Comparison of ENCODE assay signal across 14 cellular contexts in the genomic region with DNA sequence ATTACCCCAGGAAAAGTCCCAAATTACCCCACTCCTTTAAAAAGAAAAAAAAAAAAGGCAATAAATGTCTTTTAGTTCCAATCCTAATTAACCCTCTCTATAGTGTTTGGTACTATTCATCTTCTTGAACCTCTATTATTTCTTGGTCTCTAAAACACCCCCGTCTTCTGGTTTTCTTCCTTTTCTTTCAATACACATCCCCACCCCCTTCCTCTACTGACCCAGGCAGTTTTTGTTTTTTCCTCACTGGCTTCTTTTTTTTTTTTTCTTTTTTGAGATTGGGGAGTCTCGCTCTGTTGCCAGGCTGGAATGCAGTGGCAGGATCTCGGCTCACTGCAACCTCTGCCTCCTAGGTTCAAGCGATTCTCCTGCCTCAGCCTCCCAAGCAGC. TPM values are rescaled to one million over a fixed set of nuclear protein-coding genes. Genes with fewer than 3 reads are reported as not detected.
DNase-seq lines count a peak whose midpoint lies in the region; ATAC-seq and TF ChIP-seq lines count a peak whose summit lies in the region.
"Had no signal": no experiment of that assay in that cellular context is flagged by ENCODE, and none has a peak within 500 bp of the region (broad histone marks: within the 10 kb centered on the region; RNA-seq: fewer than 3 reads in every experiment).

No MANE protein-coding gene starts in this region.

- no peaks in the 10 kb centered on the region for H3K9me3 ChIP-seq in testis
- H3K9me3 ChIP-seq: ovary had no signal

- H3K27me3 Mint-ChIP-seq in activated T-cell treated with anti-CD3 and anti-CD28 coated beads, Interleukin-2, amount 50 U/mL, for 24 hours, result no peaks in the 10 kb centered on the region
- H3K27me3 Mint-ChIP-seq in endothelial cell (ENCODE audit: unreplicated experiment), result no peaks in the 10 kb centered on the region
- no peaks in the 10 kb centered on the region for H3K27me3 Mint-ChIP-seq in naive B cell
- H3K27me3 Mint-ChIP-seq: activated CD4-positive, alpha-beta T cell treated with anti-CD3 and anti-CD28 coated beads, Interleukin-2, amount 10 ng/mL, durations not matched to agents 24 days and 14 days; activated T-helper 17 cell treated with anti-CD3 and anti-CD28 coated beads, Interleukin-2, amount 50 U/mL, for 72 hours had no signal

- no peak for TF ChIP-seq POLR2A in testis (IDR thresholded peaks at IDR 0.05)

- H3K27ac ChIP-seq in testis, result peak overlapping the region; percentile 9 to 50
- H3K27ac ChIP-seq: ovary had no signal

- no peak overlapping the region for H3K4me3 Mint-ChIP-seq in activated T-cell treated with anti-CD3 and anti-CD28 coated beads, Interleukin-2, amount 50 U/mL, for 24 hours
- H3K4me3 Mint-ChIP-seq in endothelial cell (ENCODE audit: unreplicated experiment), result peak overlapping the region; percentile 11
- H3K4me3 Mint-ChIP-seq in naive B cell, result peak overlapping the region in 3 of 8 donors; percentile 31 to 55 (median 31)
- H3K4me3 Mint-ChIP-seq: activated CD4-positive, alpha-beta T cell treated with anti-CD3 and anti-CD28 coated beads, Interleukin-2, amount 10 ng/mL, durations not matched to agents 24 days and 14 days; activated T-helper 17 cell treated with anti-CD3 and anti-CD28 coated beads, Interleukin-2, amount 50 U/mL, for 72 hours had no signal

- H3K27me3 ChIP-seq in testis, result no peaks in the 10 kb centered on the region
- H3K27me3 ChIP-seq: ovary had no signal

- DNase-seq in activated T-cell treated with anti-CD3 and anti-CD28 coated beads, Interleukin-2, amount 50 U/mL, for 24 hours, result no peak
- DNase-seq in activated T-cell treated with anti-CD3 and anti-CD28 coated beads, Interleukin-2, amount 50 U/mL, for 1 hour, result no peak
- no peak for DNase-seq in endothelial cell (ENCODE audit: low spot score)
- no peak for DNase-seq in naive B cell
- no peak for DNase-seq in testis
- no peak for DNase-seq in NCI-H2227 treated with DMSO at 0.1 percent for 48 hours (lab: John Stamatoyannopoulos, UW)
- DNase-seq in EL, result no peak
- DNase-seq in T-helper 2 cell, result no peak
- DNase-seq: activated CD4-positive, alpha-beta T cell treated with anti-CD3 and anti-CD28 coated beads, Interleukin-2, amount 10 ng/mL, durations not matched to agents 24 days and 14 days; DMS 273 treated with DMSO at 0.1 percent for 48 hours; NCI-H1092 treated with DMSO at 0.1 percent for 48 hours; NCI-H748 treated with DMSO at 0.1 percent for 48 hours; ovary had no signal

- 82 to 95% methylated on average over 4 of the region's 4 CpGs for WGBS in testis, 2 donors

- no peak overlapping the region for H3K4me3 ChIP-seq in testis
- H3K4me3 ChIP-seq: ovary had no signal

- peaks cover 5% of the 10 kb centered on the region for H3K36me3 Mint-ChIP-seq in activated T-cell treated with anti-CD3 and anti-CD28 coated beads, Interleukin-2, amount 50 U/mL, for 24 hours (ENCODE audit: low read depth)
- peaks cover 3% of the 10 kb centered on the region for H3K36me3 Mint-ChIP-seq in endothelial cell (ENCODE audit: low read depth, unreplicated experiment)
- no peaks in the 10 kb centered on the region for H3K36me3 Mint-ChIP-seq in naive B cell

- H3K27ac Mint-ChIP-seq in activated T-cell treated with anti-CD3 and anti-CD28 coated beads, Interleukin-2, amount 50 U/mL, for 24 hours, result peak overlapping the region; percentile 39
- H3K27ac Mint-ChIP-seq in endothelial cell (ENCODE audit: unreplicated experiment) (peak overlapping the region; percentile 89), naive B cell (peak overlapping the region in 5 of 6 donors; percentile 10 to 72 (median 54))
- H3K27ac Mint-ChIP-seq: activated CD4-positive, alpha-beta T cell treated with anti-CD3 and anti-CD28 coated beads, Interleukin-2, amount 10 ng/mL, durations not matched to agents 24 days and 14 days; activated T-helper 17 cell treated with anti-CD3 and anti-CD28 coated beads, Interleukin-2, amount 50 U/mL, for 72 hours had no signal

- TF ChIP-seq CTCF in endothelial cell (IDR thresholded peaks at IDR 0.05; ENCODE audit: unreplicated experiment), result no peak
- TF ChIP-seq CTCF in testis (IDR thresholded peaks at IDR 0.05), result no peak

- no peak for ATAC-seq in naive B cell (ENCODE audit: low read depth in 2 of 2)
- ATAC-seq: activated T-helper 17 cell treated with anti-CD3 and anti-CD28 coated beads, Interleukin-2, amount 50 U/mL, for 72 hours had no signal

- intact Hi-C loops in testis (cut with DNase I; ENCODE audit: low total_unique reads), result no loop called here

- no peaks in the 10 kb centered on the region for H3K36me3 ChIP-seq in testis (ENCODE audit: low read depth, missing control alignments)
- H3K36me3 ChIP-seq: ovary had no signal

- H3K4me1 ChIP-seq in testis, result peaks cover 23% of the 10 kb centered on the region

- H3K4me1 Mint-ChIP-seq in activated T-cell treated with anti-CD3 and anti-CD28 coated beads, Interleukin-2, amount 50 U/mL, for 24 hours (ENCODE audit: low read depth), result peaks cover 63% of the 10 kb centered on the region
- H3K4me1 Mint-ChIP-seq in endothelial cell (ENCODE audit: unreplicated experiment) (peaks cover 34% of the 10 kb centered on the region), naive B cell (peaks cover 45 to 64% (median 63%) of the 10 kb centered on the region in 3 donors)

- no peaks in the 10 kb centered on the region for H3K9me3 Mint-ChIP-seq in activated T-cell treated with anti-CD3 and anti-CD28 coated beads, Interleukin-2, amount 50 U/mL, for 24 hours
- H3K9me3 Mint-ChIP-seq in endothelial cell (ENCODE audit: unreplicated experiment), result no peaks in the 10 kb centered on the region
- H3K9me3 Mint-ChIP-seq in naive B cell, result no peaks in the 10 kb centered on the region
- H3K9me3 Mint-ChIP-seq: activated CD4-positive, alpha-beta T cell treated with anti-CD3 and anti-CD28 coated beads, Interleukin-2, amount 10 ng/mL, durations not matched to agents 24 days and 14 days; activated T-helper 17 cell treated with anti-CD3 and anti-CD28 coated beads, Interleukin-2, amount 50 U/mL, for 72 hours had no signal

RNA-seq across cellular contexts. Expression of gene EGLN1, which starts 26.1 kb away (rescaled TPM):
- total RNA-seq in endothelial cell (ENCODE audit: unreplicated experiment), result 30.8 TPM
- 10 to 100 TPM; 16.4 to 30.6 (median 21.6) TPM for polyA plus RNA-seq in naive B cell (ENCODE audit: low read depth in 6 of 6)
- total RNA-seq in testis, result 10 to 100 TPM; 47.7 to 64.5 TPM
- 30.5 TPM for polyA plus RNA-seq in testis (ENCODE audit: insufficient read depth, low read depth, low replicate concordance)

RNA-seq across cellular contexts. Expression of gene SPRTN, which starts 57.9 kb away (rescaled TPM):
- total RNA-seq in endothelial cell (ENCODE audit: unreplicated experiment), result 13.5 TPM
- polyA plus RNA-seq in naive B cell (ENCODE audit: low read depth in 6 of 6), result 10 to 100 TPM; 15.6 to 24.7 (median 19.3) TPM
- total RNA-seq in testis, result 10 to 100 TPM; 26.4 to 34.9 TPM
- polyA plus RNA-seq in testis (ENCODE audit: insufficient read depth, low read depth, low replicate concordance), result 30.2 TPM

RNA-seq across cellular contexts. Expression of gene EXOC8, which starts 58.3 kb away (rescaled TPM):
- total RNA-seq in endothelial cell (ENCODE audit: unreplicated experiment), result 11.6 TPM
- polyA plus RNA-seq in naive B cell (ENCODE audit: low read depth in 6 of 6), result 1 to 10 TPM; 3.2 to 6.0 (median 4.5) TPM
- 10 to 100 TPM; 13.9 to 14.7 TPM for total RNA-seq in testis
- 9.3 TPM for polyA plus RNA-seq in testis (ENCODE audit: insufficient read depth, low read depth, low replicate concordance)

Comparison
In these comparisons a context has a peak if more than half of its experiments do, and no peak if none do; other contexts are left out.
1. H3K27ac Mint-ChIP-seq: peak in every context shown above with its lines; median percentile 89 in endothelial cell; 54 in naive B cell; 39 in activated T-cell treated with anti-CD3 and anti-CD28 coated beads, Interleukin-2, amount 50 U/mL, for 24 hours.